ENCODE assay signal across 1 cellular context in genomic region chr7:130942211-130942964, GRCh38.
TF ChIP-seq lines count a peak whose summit lies in the region.

No MANE protein-coding gene starts in this region.

TF ChIP-seq in K562, 482 proteins besides CTCF, POLR2A, EP300 and RAD21 (continued from another document and continues in another):
- TF ChIP-seq ZNF639 (CRISPR knock-in tag; conservative IDR thresholded peaks at IDR 0.05 in 1 of 2, IDR thresholded peaks at IDR 0.05 in 1 of 2) (peak in 1 of 2 experiments; percentile 54; a peak in 1 of 4 replicates), SMARCB1 (IDR thresholded peaks at IDR 0.05; ENCODE audit: insufficient read length, low read depth) (peak; percentile 24), TFAP4 (CRISPR knock-in tag; IDR thresholded peaks at IDR 0.05; ENCODE audit: borderline replicate concordance) (no peak), JUND (IDR thresholded peaks at IDR 0.05; ENCODE audit: borderline replicate concordance, low read depth, low read length) (peak; percentile 56; the same call in 1 of the 2 replicates), JUND (tag; IDR thresholded peaks at IDR 0.05; ENCODE audit: borderline replicate concordance, low read depth, low read length) (peak; percentile 15; the same call in 1 of the 3 replicates), FOXJ2 (tag; IDR thresholded peaks at IDR 0.05) (no peak), ZBTB26 (CRISPR knock-in tag; IDR thresholded peaks at IDR 0.05) (no peak), ZNF146 (CRISPR knock-in tag; IDR thresholded peaks at IDR 0.05; ENCODE audit: unreplicated experiment) (no peak), CBFB (CRISPR knock-in tag; IDR thresholded peaks at IDR 0.05) (no peak), ZSCAN29 (IDR thresholded peaks at IDR 0.05) (no peak), ZNF551 (CRISPR knock-in tag; IDR thresholded peaks at IDR 0.05) (no peak), BHLHE40 (IDR thresholded peaks at IDR 0.05; ENCODE audit: low read length) (peak; percentile 71; the same call in 1 of the 2 replicates), SMARCA4 (IDR thresholded peaks at IDR 0.05) (peak; percentile 53; the same call in 1 of the 2 replicates), HSF4 (CRISPR knock-in tag; IDR thresholded peaks at IDR 0.05; ENCODE audit: borderline replicate concordance) (no peak), CREB1 (IDR thresholded peaks at IDR 0.05) (peak; percentile 59; the same call in 1 of the 2 replicates), CREB1 (CRISPR knock-in tag; IDR thresholded peaks at IDR 0.05) (peak; percentile 2; the same call in 1 of the 2 replicates), SIN3A (IDR thresholded peaks at IDR 0.05; ENCODE audit: borderline replicate concordance in 2 of 2, control insufficient read depth in 1 of 2, low read depth in 2 of 2, low read length in 2 of 2) (peak in 1 of 2 experiments; percentile 70; a peak in 1 of 4 replicates), ZNF232 (CRISPR knock-in tag; IDR thresholded peaks at IDR 0.05) (no peak), NFE2 (IDR thresholded peaks at IDR 0.05; ENCODE audit: low read depth) (no peak), TEAD1 (CRISPR knock-in tag; IDR thresholded peaks at IDR 0.05) (no peak), LEF1 (IDR thresholded peaks at IDR 0.05) (peak; percentile 47; the same call in 1 of the 2 replicates), PTRF (tag; IDR thresholded peaks at IDR 0.05) (no peak), NFATC3 (IDR thresholded peaks at IDR 0.05) (peak; percentile 45; the same call in 1 of the 2 replicates), CXXC5 (CRISPR knock-in tag; IDR thresholded peaks at IDR 0.05) (peak; percentile 22; the same call in 1 of the 2 replicates), HNRNPLL (IDR thresholded peaks at IDR 0.05; ENCODE audit: low read depth, low read length, poor library complexity, severe bottlenecking) (no peak), ZEB2 (IDR thresholded peaks at IDR 0.05) (peak; percentile 76), POLR3G (IDR thresholded peaks at IDR 0.05; ENCODE audit: extremely low read depth, insufficient read length, insufficient replicate concordance) (no peak), ZNF717 (CRISPR knock-in tag; IDR thresholded peaks at IDR 0.05) (no peak), AFF1 (IDR thresholded peaks at IDR 0.05; ENCODE audit: low read depth in 1 of 2, partially characterized antibody in 2 of 2) (peak in 1 of 2 experiments; percentile 46), ZNF766 (CRISPR knock-in tag; conservative IDR thresholded peaks at IDR 0.05) (peak; percentile 21; the same call in 1 of the 2 replicates), ZNF143 (CRISPR knock-in tag; IDR thresholded peaks at IDR 0.05) (no peak), TAL1 (IDR thresholded peaks at IDR 0.05) (peak; percentile 41; the same call in 1 of the 2 replicates), PREB (CRISPR knock-in tag; IDR thresholded peaks at IDR 0.05) (no peak), YBX1 (IDR thresholded peaks at IDR 0.05) (no peak), POLR2AphosphoS5 (IDR thresholded peaks at IDR 0.05; ENCODE audit: control insufficient read depth, insufficient read depth, low read depth, low read length) (peak; percentile 73), KDM5B (IDR thresholded peaks at IDR 0.05; ENCODE audit: insufficient replicate concordance, low read depth, low read length) (no peak), ZNF592 (IDR thresholded peaks at IDR 0.05) (peak; percentile 61), NR2C2 (CRISPR knock-in tag; IDR thresholded peaks at IDR 0.05) (no peak), NR2C2 (tag; IDR thresholded peaks at IDR 0.05) (peak; percentile 52; the same call in 1 of the 2 replicates), FOXA3 (CRISPR knock-in tag; conservative IDR thresholded peaks at IDR 0.05 in 1 of 2, IDR thresholded peaks at IDR 0.05 in 1 of 2) (peak; percentile 19 to 89; a peak in 2 of 4 replicates), SOX6 (IDR thresholded peaks at IDR 0.05) (peak; percentile 59), ESRRA (IDR thresholded peaks at IDR 0.05; ENCODE audit: borderline replicate concordance, low read depth) (peak; percentile 62; the same call in 1 of the 2 replicates), CBFA2T3 (IDR thresholded peaks at IDR 0.05) (peak; percentile 55), ZNF644 (tag; IDR thresholded peaks at IDR 0.05; ENCODE audit: low read depth) (0 out of 2 replicates have a peak, but pooled peaks have one; percentile 12), FOXK2 (conservative IDR thresholded peaks at IDR 0.05 in 1 of 2, IDR thresholded peaks at IDR 0.05 in 1 of 2; ENCODE audit: low read depth in 2 of 2) (peak; percentile 89 to 92), KAT7 (CRISPR knock-in tag; IDR thresholded peaks at IDR 0.05; ENCODE audit: borderline replicate concordance) (0 out of 2 replicates have a peak, but pooled peaks have one; percentile 9), KLF10 (CRISPR knock-in tag; IDR thresholded peaks at IDR 0.05) (no peak), CBX3 (IDR thresholded peaks at IDR 0.05; ENCODE audit: borderline replicate concordance in 1 of 2, low read length in 2 of 2) (peak in 1 of 2 experiments; percentile 61; a peak in 1 of 3 replicates), ZNF175 (CRISPR knock-in tag; IDR thresholded peaks at IDR 0.05; ENCODE audit: low read depth) (peak; percentile 38; the same call in 1 of the 2 replicates), ZNF140 (CRISPR knock-in tag; IDR thresholded peaks at IDR 0.05) (no peak), FOXP1 (CRISPR knock-in tag; IDR thresholded peaks at IDR 0.05) (peak; percentile 89), AFF4 (CRISPR knock-in tag; IDR thresholded peaks at IDR 0.05) (0 out of 2 replicates have a peak, but pooled peaks have one; percentile 40), ZNF699 (CRISPR knock-in tag; IDR thresholded peaks at IDR 0.05; ENCODE audit: insufficient replicate concordance) (no peak), CREM (IDR thresholded peaks at IDR 0.05; ENCODE audit: low read depth) (peak; percentile 77), TAF9B (IDR thresholded peaks at IDR 0.05; ENCODE audit: partially characterized antibody) (no peak), TCF3 (CRISPR knock-in tag; IDR thresholded peaks at IDR 0.05) (peak; percentile 46; the same call in 1 of the 2 replicates), ARID1B (IDR thresholded peaks at IDR 0.05) (peak; percentile 27)
